In genomic region chr17:7355053-7355452, GRCh38 we compare ENCODE assay signal across 10 cellular contexts. TPM values are rescaled to one million over a fixed set of nuclear protein-coding genes. Genes with fewer than 3 reads are reported as not detected.
DNase-seq lines count a peak whose midpoint lies in the region; ATAC-seq and TF ChIP-seq lines count a peak whose summit lies in the region.
"Had no signal": no experiment of that assay in that cellular context is flagged by ENCODE, and none has a peak within 500 bp of the region (broad histone marks: within the 10 kb centered on the region; RNA-seq: fewer than 3 reads in every experiment).

TSS of gene TMEM95 (plus strand) at chr17:7355156. CDS start at chr17:7355205, 49 bp downstream.

- no peaks in the 10 kb centered on the region for H3K9me3 Mint-ChIP-seq in naive thymus-derived CD4-positive, alpha-beta T cell

- H3K27me3 ChIP-seq in ACC112 (ENCODE audit: insufficient read depth, low read length) (no peaks in the 10 kb centered on the region), dorsolateral prefrontal cortex (peaks cover 0 to 9% (median 0%) of the 10 kb centered on the region in 45 donors), HAP-1 (ENCODE audit: low read depth) (no peaks in the 10 kb centered on the region)
- H3K27me3 ChIP-seq in naive thymus-derived CD4-positive, alpha-beta T cell (ENCODE audit: control insufficient read depth in 2 of 2, insufficient read depth in 2 of 2, low read length in 2 of 2), result no peaks in the 10 kb centered on the region

- ATAC-seq in naive thymus-derived CD4-positive, alpha-beta T cell, result no peak
- ATAC-seq in GM21360 (IDR thresholded peaks at IDR 0.05; ENCODE audit: unreplicated experiment) (no peak), GM21526 (IDR thresholded peaks at IDR 0.05; ENCODE audit: low FRiP score, unreplicated experiment) (no peak)

- H3K27ac Mint-ChIP-seq in naive thymus-derived CD4-positive, alpha-beta T cell, result peak within 1 kb of the TSS in 8 of 9 donors; percentile 10 to 93 (median 70)

- H3K27ac ChIP-seq in ACC112 (ENCODE audit: low read depth, low read length) (peak within 1 kb of the TSS; percentile 52), dorsolateral prefrontal cortex (peak within 1 kb of the TSS in 58 of 59 donors; percentile 55 to 99 (median 89))
- H3K27ac ChIP-seq in naive thymus-derived CD4-positive, alpha-beta T cell (ENCODE audit: low read depth, low read length), result no peak within 1 kb of the TSS

- H3K79me2 ChIP-seq in ACC112 (ENCODE audit: control insufficient read depth, insufficient read depth, low read length, unreplicated experiment), result peaks cover 30% of the 10 kb centered on the region

- H3K4me3 ChIP-seq in ACC112 (ENCODE audit: low read depth, low read length), result peak within 1 kb of the TSS; percentile 85
- H3K4me3 ChIP-seq in dorsolateral prefrontal cortex, result peak within 1 kb of the TSS in 5 of 59 donors; percentile 1 to 22 (median 21)
- no peak within 1 kb of the TSS for H3K4me3 ChIP-seq in naive thymus-derived CD4-positive, alpha-beta T cell (ENCODE audit: low read length)
- H3K4me3 ChIP-seq in HAP-1, result no peak within 1 kb of the TSS

- H3K4me1 Mint-ChIP-seq in naive thymus-derived CD4-positive, alpha-beta T cell, result peaks cover 12 to 48% (median 27%) of the 10 kb centered on the region in 7 donors

- DNase-seq in HUDEP-2 (lab: John Stamatoyannopoulos, UW; ENCODE audit: unreplicated experiment in 76 of 76), result peak in 65 of 76 experiments; percentile 20 to 86 (median 71)
- peak; percentile 47 to 84 (median 74) for DNase-seq in dorsolateral prefrontal cortex
- DNase-seq in naive thymus-derived CD4-positive, alpha-beta T cell, result no peak
- DNase-seq in cerebellar nuclear complex (lab: John Stamatoyannopoulos, UW), result no peak
- DNase-seq in HAP-1 (ENCODE audit: low spot score in 2 of 2), result no peak
- DNase-seq: kidney glomerular epithelial cell had no signal

- H3K36me3 Mint-ChIP-seq in naive thymus-derived CD4-positive, alpha-beta T cell, result peaks cover 0 to 15% (median 0%) of the 10 kb centered on the region in 5 donors

- H2AFZ ChIP-seq in ACC112 (ENCODE audit: low read length, unreplicated experiment), result no peak within 1 kb of the TSS

- H3K36me3 ChIP-seq in ACC112 (ENCODE audit: insufficient read depth, low read length), result no peaks in the 10 kb centered on the region
- H3K36me3 ChIP-seq in naive thymus-derived CD4-positive, alpha-beta T cell (ENCODE audit: control insufficient read depth in 2 of 3, insufficient read depth in 3 of 3, low read length in 3 of 3), result peaks cover 0 to 5% (median 0%) of the 10 kb centered on the region in 3 experiments
- no peaks in the 10 kb centered on the region for H3K36me3 ChIP-seq in HAP-1 (replicated peaks)

- H3K27me3 Mint-ChIP-seq in naive thymus-derived CD4-positive, alpha-beta T cell, result no peaks in the 10 kb centered on the region

- peak in 8 of 56 donors; percentile 7 to 26 (median 10) for TF ChIP-seq CTCF in dorsolateral prefrontal cortex (IDR thresholded peaks at IDR 0.05 in 54 of 56, conservative IDR thresholded peaks at IDR 0.05 in 2 of 56; ENCODE audit: low read depth in 1 of 56, partially characterized antibody in 56 of 56)

- peak within 1 kb of the TSS in 3 of 10 donors; percentile 32 to 53 (median 46) for H3K4me3 Mint-ChIP-seq in naive thymus-derived CD4-positive, alpha-beta T cell

- in situ Hi-C loops in HAP-1 (cut with MboI; ENCODE audit: low sequenced_read_pairs), result no loop called here

- intact Hi-C loops in dorsolateral prefrontal cortex (cut with DNase I), result loop anchor here (5.0 to 10.0 kb wide), 2 partner anchors 37 to 130 kb away; partner anchors contain the start of genes PLSCR3 (in 1 of the 2), POLR2A (in 1 of the 2) and SLC35G6 (in 1 of the 2)
- intact Hi-C loops in naive thymus-derived CD4-positive, alpha-beta T cell (cut with micrococcal nuclease), result loop anchor here in 1 of 2 donors (10.0 kb wide), 1 partner anchor 130 kb away; the partner anchor contains the start of genes POLR2A and SLC35G6

- H3K4me1 ChIP-seq in ACC112 (ENCODE audit: control insufficient read depth, insufficient read depth, low read length, unreplicated experiment) (peaks cover 30% of the 10 kb centered on the region), HAP-1 (peaks cover 3% of the 10 kb centered on the region; the same call in 1 of the 2 replicates)
- H3K4me1 ChIP-seq in naive thymus-derived CD4-positive, alpha-beta T cell (ENCODE audit: control insufficient read depth in 2 of 2, insufficient read depth in 2 of 2, low read length in 2 of 2), result peaks cover 10 to 27% of the 10 kb centered on the region in 2 donors

- H3K9me3 ChIP-seq in naive thymus-derived CD4-positive, alpha-beta T cell (ENCODE audit: control insufficient read depth in 2 of 3, low read length in 3 of 3), result no peaks in the 10 kb centered on the region
- H3K9me3 ChIP-seq in HAP-1, result no peaks in the 10 kb centered on the region

- CTCF ChIA-PET in naive thymus-derived CD4-positive, alpha-beta T cell (lab: Charles Lee), result interaction anchor here (0.6 to 5.3 kb wide), 22 partner anchors 13 to 332 kb away, joined by 3 to 67 read pairs (median 5); partner anchors contain the start of genes ACAP1, FGF11, NEURL4 and PLSCR3

- POLR2A ChIA-PET in naive thymus-derived CD4-positive, alpha-beta T cell (lab: Charles Lee), result interaction anchor here (1.2 to 5.4 kb wide), 6 partner anchors 19 to 129 kb away, joined by 5 to 29 read pairs (median 6); partner anchors contain the start of genes ACAP1, POLR2A, TMEM102 and TMEM256

RNA-seq across cellular contexts. Expression of gene TMEM95, which starts in this region (rescaled TPM):
- under 1 TPM in 8 of 120 experiments, not detected in 112; 0.42 to 0.79 (median 0.63) TPM for total RNA-seq in dorsolateral prefrontal cortex
- not detected for total RNA-seq in naive thymus-derived CD4-positive, alpha-beta T cell
- not detected for polyA plus RNA-seq in naive thymus-derived CD4-positive, alpha-beta T cell
- total RNA-seq: activated CD8-positive, alpha-beta memory T cell treated with anti-CD3 and anti-CD28 coated beads for 36 hours had no signal

Comparison
In these comparisons a context has a peak if more than half of its experiments do, and no peak if none do; other contexts are left out.
1. Peak in DNase-seq and H3K27ac ChIP-seq in dorsolateral prefrontal cortex; RNA of the gene not detected or under 1 TPM.
2. DNase-seq: peak in HUDEP-2 (65 of 76); none in naive thymus-derived CD4-positive, alpha-beta T cell (0 of 9), cerebellar nuclear complex (0 of 2) and HAP-1 (0 of 2).